Comparison of ENCODE assay signal across 14 cellular contexts in the genomic region with DNA sequence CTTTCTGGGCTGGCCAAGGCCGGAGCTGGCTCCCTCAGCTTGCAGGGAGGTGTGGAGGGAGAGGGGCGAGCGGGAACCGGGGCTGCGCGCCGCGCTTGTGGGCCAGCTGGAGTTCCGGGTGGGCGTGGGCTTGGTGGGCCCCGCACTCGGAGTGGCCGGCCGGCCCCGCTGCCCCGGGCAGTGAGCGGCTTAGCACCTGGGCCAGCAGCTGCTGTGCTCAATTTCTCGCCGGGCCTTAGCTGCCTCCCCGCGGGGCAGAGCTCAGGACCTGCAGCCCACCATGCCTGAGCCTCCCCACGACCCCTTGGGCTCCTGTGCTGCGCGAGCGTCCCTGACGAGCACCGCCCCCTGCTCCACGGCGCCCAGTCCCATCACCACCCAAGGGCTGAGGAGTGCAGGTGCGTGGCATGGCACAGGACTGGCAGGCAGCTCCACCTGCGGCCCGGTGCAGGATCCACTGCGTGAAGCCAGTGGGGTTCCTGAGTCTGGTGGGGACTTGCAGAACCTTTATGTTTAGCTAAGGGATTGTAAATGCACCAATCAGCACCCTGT. TPM values are rescaled to one million over a fixed set of nuclear protein-coding genes. Genes with fewer than 3 reads are reported as not detected.
DNase-seq lines count a peak whose midpoint lies in the region; ATAC-seq, FAIRE-seq and TF ChIP-seq lines count a peak whose summit lies in the region.
"Not testable (repeated sequence)": the region's sequence is repeated elsewhere in the genome, so short reads cannot be mapped to it uniquely, and the experiment has no call there.
"Had no signal": no experiment of that assay in that cellular context is flagged by ENCODE, and none has a peak within 500 bp of the region (broad histone marks: within the 10 kb centered on the region; RNA-seq: fewer than 3 reads in every experiment).

No MANE protein-coding gene starts in this region.

- DNase-seq in DND-41; type B pancreatic cell (ENCODE audit: extremely low spot score, unreplicated experiment): not testable (repeated sequence)
- peak; percentile 41 for DNase-seq in activated CD4-positive, alpha-beta T cell treated with anti-CD3 and anti-CD28 coated beads, Interleukin-2, amount 10 ng/mL, durations not matched to agents 24 days and 14 days
- DNase-seq in kidney (peak; percentile 55), spleen (peak; percentile 83)

- TF ChIP-seq POLR2A in spleen (IDR thresholded peaks at IDR 0.05) = not testable (repeated sequence)

- not testable (repeated sequence) for H3K27ac Mint-ChIP-seq in activated CD4-positive, alpha-beta T cell treated with anti-CD3 and anti-CD28 coated beads, Interleukin-2, amount 10 ng/mL, durations not matched to agents 24 days and 14 days
- H3K27ac Mint-ChIP-seq in activated naive CD4-positive, alpha-beta T cell treated with anti-CD3 and anti-CD28 coated beads, Interleukin-2, amount 50 U/mL, for 24 hours = peak overlapping the region; percentile 99
- H3K27ac Mint-ChIP-seq in dendritic cell treated with granulocyte-macrophage colony-stimulating factor and Interleukin-4, amounts not matched to agents 40 ng/mL and 50 ng/mL, for 4 days = peak overlapping the region; percentile 92
- peak overlapping the region; percentile 100 for H3K27ac Mint-ChIP-seq in type B pancreatic cell

- not testable (repeated sequence) for FAIRE-seq in kidney (lab: Jason Lieb, UNC)

- H3K4me1 ChIP-seq in BLaER1; kidney (ENCODE audit: control insufficient read depth in 1 of 2, insufficient read depth in 1 of 2, low read depth in 1 of 2, low read length in 2 of 2): not testable (repeated sequence)
- peaks cover 26% of the 10 kb centered on the region for H3K4me1 ChIP-seq in DND-41 (ENCODE audit: insufficient read depth, low read length)
- H3K4me1 ChIP-seq in spleen = peaks cover 0 to 60% (median 31%) of the 10 kb centered on the region in 6 donors

- not testable (repeated sequence) for H2AFZ ChIP-seq in DND-41 (ENCODE audit: low read depth, low read length)

- peaks cover 23% of the 10 kb centered on the region for H3K79me2 ChIP-seq in DND-41 (ENCODE audit: insufficient read depth, low read length)

- H3K9me3 Mint-ChIP-seq in activated CD4-positive, alpha-beta T cell treated with anti-CD3 and anti-CD28 coated beads, Interleukin-2, amount 10 ng/mL, durations not matched to agents 24 days and 14 days; activated naive CD4-positive, alpha-beta T cell treated with anti-CD3 and anti-CD28 coated beads, Interleukin-2, amount 50 U/mL, for 24 hours; dendritic cell treated with granulocyte-macrophage colony-stimulating factor and Interleukin-4, amounts not matched to agents 40 ng/mL and 50 ng/mL, for 4 days; type B pancreatic cell: not testable (repeated sequence)

- not testable (repeated sequence) for H3K9ac ChIP-seq in BLaER1; DND-41 (ENCODE audit: low read depth, low read length); kidney (ENCODE audit: low read length in 2 of 2)

- ATAC-seq in DND-41 (ENCODE audit: insufficient read depth, low read depth) = not testable (repeated sequence)

- H3K4me3 Mint-ChIP-seq in activated CD4-positive, alpha-beta T cell treated with anti-CD3 and anti-CD28 coated beads, Interleukin-2, amount 10 ng/mL, durations not matched to agents 24 days and 14 days; dendritic cell treated with granulocyte-macrophage colony-stimulating factor and Interleukin-4, amounts not matched to agents 40 ng/mL and 50 ng/mL, for 4 days; type B pancreatic cell: not testable (repeated sequence)
- peak overlapping the region; percentile 97 for H3K4me3 Mint-ChIP-seq in activated naive CD4-positive, alpha-beta T cell treated with anti-CD3 and anti-CD28 coated beads, Interleukin-2, amount 50 U/mL, for 24 hours

- H3K36me3 ChIP-seq in BLaER1 (peaks cover 43% of the 10 kb centered on the region), DND-41 (ENCODE audit: insufficient read depth, low read length) (peaks cover 19% of the 10 kb centered on the region), kidney (ENCODE audit: control insufficient read depth in 1 of 2, insufficient read depth in 2 of 2, low read length in 2 of 2) (peaks cover 0 to 10% of the 10 kb centered on the region in 2 donors), spleen (peaks cover 0 to 37% (median 26%) of the 10 kb centered on the region in 6 donors)

- WGBS in spleen, 5 donors = 82 to 96% (median 91%) methylated on average over 13 to 33 of the region's 33 CpGs

- H3K4me2 ChIP-seq in BLaER1 (peak overlapping the region; percentile 95; the same call in 1 of the 2 replicates), DND-41 (ENCODE audit: insufficient read depth, low read length) (peak overlapping the region; percentile 72)

- peaks cover 12% of the 10 kb centered on the region; the same call in 1 of the 2 replicates for H4K20me1 ChIP-seq in BLaER1
- not testable (repeated sequence) for H4K20me1 ChIP-seq in DND-41 (ENCODE audit: insufficient read depth, low read length)

- H3K27me3 ChIP-seq in BLaER1; DND-41 (ENCODE audit: insufficient read depth, low read length, poor library complexity); spleen (replicated peaks in 1 of 7): not testable (repeated sequence)

- H3K36me3 Mint-ChIP-seq in activated CD4-positive, alpha-beta T cell treated with anti-CD3 and anti-CD28 coated beads, Interleukin-2, amount 10 ng/mL, durations not matched to agents 24 days and 14 days (ENCODE audit: low read depth) = peaks cover 29% of the 10 kb centered on the region
- H3K36me3 Mint-ChIP-seq in activated naive CD4-positive, alpha-beta T cell treated with anti-CD3 and anti-CD28 coated beads, Interleukin-2, amount 50 U/mL, for 24 hours = peaks cover 15% of the 10 kb centered on the region
- H3K36me3 Mint-ChIP-seq in dendritic cell treated with granulocyte-macrophage colony-stimulating factor and Interleukin-4, amounts not matched to agents 40 ng/mL and 50 ng/mL, for 4 days (ENCODE audit: low read depth) = peaks cover 39% of the 10 kb centered on the region
- H3K36me3 Mint-ChIP-seq in type B pancreatic cell = peaks cover 39% of the 10 kb centered on the region

- not testable (repeated sequence) for H3K27ac ChIP-seq in BLaER1; DND-41 (ENCODE audit: low read length); kidney (ENCODE audit: low read depth in 2 of 2, low read length in 2 of 2); spleen

- not testable (repeated sequence) for TF ChIP-seq CTCF in DND-41 (IDR thresholded peaks at IDR 0.05; ENCODE audit: borderline replicate concordance, extremely low read depth, low read length, poor library complexity, severe bottlenecking); kidney (IDR thresholded peaks at IDR 0.05; ENCODE audit: borderline replicate concordance, extremely low read depth, insufficient read depth); spleen (IDR thresholded peaks at IDR 0.05 in 8 of 11, conservative IDR thresholded peaks at IDR 0.05 in 3 of 11); type B pancreatic cell (conservative IDR thresholded peaks at IDR 0.05)

- H3K4me3 ChIP-seq in BLaER1; kidney (ENCODE audit: low read length in 2 of 2): not testable (repeated sequence)
- H3K4me3 ChIP-seq in DND-41 (ENCODE audit: low read depth in 1 of 2, low read length in 2 of 2) = peak overlapping the region in 1 of 2 experiments; percentile 79; a peak in 1 of 4 replicates
- H3K4me3 ChIP-seq in spleen = peak overlapping the region in 1 of 8 donors; percentile 76

- not testable (repeated sequence) for H3K27me3 Mint-ChIP-seq in activated CD4-positive, alpha-beta T cell treated with anti-CD3 and anti-CD28 coated beads, Interleukin-2, amount 10 ng/mL, durations not matched to agents 24 days and 14 days; activated naive CD4-positive, alpha-beta T cell treated with anti-CD3 and anti-CD28 coated beads, Interleukin-2, amount 50 U/mL, for 24 hours; dendritic cell treated with granulocyte-macrophage colony-stimulating factor and Interleukin-4, amounts not matched to agents 40 ng/mL and 50 ng/mL, for 4 days; type B pancreatic cell

- H3K9me3 ChIP-seq in BLaER1 = peaks cover 26% of the 10 kb centered on the region
- H3K9me3 ChIP-seq in DND-41 (ENCODE audit: insufficient read depth, low read length, severe bottlenecking); kidney (ENCODE audit: control insufficient read depth in 1 of 2, low read length in 2 of 2); spleen: not testable (repeated sequence)

- H3K4me1 Mint-ChIP-seq in activated CD4-positive, alpha-beta T cell treated with anti-CD3 and anti-CD28 coated beads, Interleukin-2, amount 10 ng/mL, durations not matched to agents 24 days and 14 days = peaks cover 49% of the 10 kb centered on the region
- peaks cover 66% of the 10 kb centered on the region for H3K4me1 Mint-ChIP-seq in activated naive CD4-positive, alpha-beta T cell treated with anti-CD3 and anti-CD28 coated beads, Interleukin-2, amount 50 U/mL, for 24 hours
- H3K4me1 Mint-ChIP-seq in dendritic cell treated with granulocyte-macrophage colony-stimulating factor and Interleukin-4, amounts not matched to agents 40 ng/mL and 50 ng/mL, for 4 days (ENCODE audit: low read depth) = peaks cover 50% of the 10 kb centered on the region
- peaks cover 21% of the 10 kb centered on the region for H3K4me1 Mint-ChIP-seq in type B pancreatic cell (ENCODE audit: unreplicated experiment)

- intact Hi-C loops in activated CD4-positive, alpha-beta T cell treated with anti-CD3 and anti-CD28 coated beads, Interleukin-2, amount 10 ng/mL, durations not matched to agents 24 days and 14 days (cut with micrococcal nuclease) = loop anchor here (10.0 kb wide), 2 partner anchors 552 to 732 kb away; a partner anchor contains a TSS
- intact Hi-C loops in dendritic cell treated with granulocyte-macrophage colony-stimulating factor and Interleukin-4, amounts not matched to agents 40 ng/mL and 50 ng/mL, for 4 days (cut with micrococcal nuclease) = loop anchor here (5.0 to 10.0 kb wide), 2 partner anchors 129 to 552 kb away; a partner anchor contains a TSS
- intact Hi-C loops in kidney (cut with DNase I); spleen (cut with DNase I; ENCODE audit: low total_unique reads): not testable (repeated sequence)

RNA-seq across cellular contexts. Expression of a gene that starts 1.9 kb away (rescaled TPM):
- total RNA-seq in activated CD4-positive, alpha-beta T cell treated with anti-CD3 and anti-CD28 coated beads, Interleukin-2, amount 10 ng/mL, durations not matched to agents 24 days and 14 days = 9.3 and 9.7 TPM in 2 replicates
- total RNA-seq in kidney = 27.7 TPM
- polyA plus RNA-seq in kidney (ENCODE audit: insufficient read depth, low read depth, low replicate concordance) = 11.2 TPM
- total RNA-seq in spleen = 10 to 100 TPM; 31.1 to 44.3 (median 34.2) TPM
- 10 to 100 TPM in 1 of 3 donors, 1 to 10 TPM in 2; 7.8 to 13.6 (median 9.0) TPM for polyA plus RNA-seq in spleen
- total RNA-seq in type B pancreatic cell (ENCODE audit: low replicate concordance) = 30.0 and 32.3 TPM in 2 replicates

RNA-seq across cellular contexts. Expression of a gene that starts 6.6 kb away (rescaled TPM):
- total RNA-seq in activated CD4-positive, alpha-beta T cell treated with anti-CD3 and anti-CD28 coated beads, Interleukin-2, amount 10 ng/mL, durations not matched to agents 24 days and 14 days = 104 and 107 TPM in 2 replicates
- total RNA-seq in kidney = 80.9 TPM
- 11.5 TPM for polyA plus RNA-seq in kidney (ENCODE audit: insufficient read depth, low read depth, low replicate concordance)
- 100 to 1,000 TPM; 232 to 336 (median 282) TPM for total RNA-seq in spleen
- polyA plus RNA-seq in spleen = 100 to 1,000 TPM; 152 to 169 (median 162) TPM
- total RNA-seq in type B pancreatic cell (ENCODE audit: low replicate concordance) = 27.4 and 72.5 TPM in 2 replicates

RNA-seq across cellular contexts. Expression of a gene that starts 53.3 kb away (rescaled TPM):
- 0.16 TPM in 1 of 2 replicates, not detected in the other for total RNA-seq in activated CD4-positive, alpha-beta T cell treated with anti-CD3 and anti-CD28 coated beads, Interleukin-2, amount 10 ng/mL, durations not matched to agents 24 days and 14 days
- 0.28 TPM for total RNA-seq in kidney
- not detected for polyA plus RNA-seq in kidney (ENCODE audit: insufficient read depth, low read depth, low replicate concordance)
- total RNA-seq in spleen = 1 to 10 TPM in 4 of 7 donors, under 1 TPM in 3; 0.27 to 1.8 (median 1.0) TPM
- under 1 TPM; 0.06 to 0.11 (median 0.08) TPM for polyA plus RNA-seq in spleen
- total RNA-seq in type B pancreatic cell (ENCODE audit: low replicate concordance) = not detected in 2 replicates
- total RNA-seq: A172, Daoy, G401, H4, LHCN-M2, MCF 10A had no signal

RNA-seq across cellular contexts. Expression of a gene that starts 58.2 kb away (rescaled TPM):
- 5.3 TPM in 2 replicates for total RNA-seq in activated CD4-positive, alpha-beta T cell treated with anti-CD3 and anti-CD28 coated beads, Interleukin-2, amount 10 ng/mL, durations not matched to agents 24 days and 14 days
- total RNA-seq in kidney (6.7 TPM), spleen (10 to 100 TPM; 13.7 to 21.8 (median 17.7) TPM), type B pancreatic cell (ENCODE audit: low replicate concordance) (1.4 and 2.4 TPM in 2 replicates)
- polyA plus RNA-seq in kidney (ENCODE audit: insufficient read depth, low read depth, low replicate concordance) (5.9 TPM), spleen (10 to 100 TPM in 2 of 3 donors, 1 to 10 TPM in 1; 9.5 to 14.0 (median 10.5) TPM)
- total RNA-seq: G401 had no signal
